In the genomic region with DNA sequence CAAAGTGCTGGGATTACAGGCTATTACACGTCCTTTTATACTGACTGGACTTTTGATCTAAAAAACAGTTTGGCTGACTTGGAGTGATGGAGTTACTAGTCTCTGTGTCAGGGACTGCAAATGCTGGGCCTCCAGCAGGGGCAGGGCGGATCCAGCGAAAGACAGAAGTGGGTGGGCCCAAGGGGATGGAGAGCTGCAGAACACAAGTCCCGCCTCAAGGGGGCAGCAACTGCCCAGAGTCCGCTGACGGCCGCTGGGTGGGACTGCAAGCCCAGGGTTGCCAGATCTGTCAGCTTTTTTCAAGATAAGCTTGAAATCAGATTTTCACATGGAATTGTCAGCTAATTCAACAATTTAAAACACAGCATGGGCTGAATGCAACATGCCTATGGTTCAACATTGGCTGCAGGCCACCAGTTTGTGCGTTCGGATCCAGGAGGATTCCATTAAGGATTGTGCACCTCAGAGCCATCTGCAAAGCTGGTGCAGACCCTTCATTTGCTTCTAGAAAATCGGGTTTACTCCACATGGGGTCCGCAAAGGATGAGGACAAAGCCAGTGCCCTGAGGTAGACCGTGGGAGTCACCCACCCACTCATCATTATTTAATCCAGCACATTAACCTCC, we compare ENCODE assay signal across 1 cellular context.
TF ChIP-seq lines count a peak whose summit lies in the region.

No MANE protein-coding gene starts in this region.

TF ChIP-seq in GM23338, 12 proteins besides CTCF, POLR2A, EP300 and RAD21:
- no peak for TF ChIP-seq STAT1 (IDR thresholded peaks at IDR 0.05; ENCODE audit: unreplicated experiment)
- no peak for TF ChIP-seq ZNF114 (CRISPR knock-in tag; IDR thresholded peaks at IDR 0.05)
- peak; percentile 23; the same call in 1 of the 2 replicates for TF ChIP-seq CREB1 (CRISPR knock-in tag; IDR thresholded peaks at IDR 0.05; ENCODE audit: low read depth)
